ENCODE assay signal across 27 cellular contexts in the genomic region with DNA sequence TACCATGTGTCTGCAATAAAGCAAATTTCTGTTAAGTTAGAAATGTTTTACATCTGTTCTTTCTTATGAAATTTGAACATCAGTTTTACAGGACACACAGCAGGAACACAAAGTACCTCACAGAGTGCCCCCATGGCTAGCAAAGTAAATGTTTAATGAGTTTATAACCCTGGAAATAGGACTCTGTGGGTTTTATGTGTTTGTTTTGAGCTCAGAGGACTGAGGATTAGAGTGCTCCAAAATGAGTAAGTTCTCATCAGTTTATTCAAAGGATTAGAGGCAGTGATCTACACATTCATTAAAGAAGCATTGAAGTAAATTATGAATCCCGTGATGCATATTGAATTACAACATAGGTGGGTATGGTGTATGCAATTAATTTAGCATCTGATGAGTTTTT.
A peak's percentile ranks its signal among the peaks of the same experiment; 100 is the strongest.
DNase-seq lines count a peak whose midpoint lies in the region; ATAC-seq, FAIRE-seq and TF ChIP-seq lines count a peak whose summit lies in the region.
"Had no signal": no experiment of that assay in that cellular context is flagged by ENCODE, and none has a peak within 500 bp of the region (broad histone marks: within the 10 kb centered on the region; RNA-seq: fewer than 3 reads in every experiment).

No MANE protein-coding gene starts in this region.

- H3K9me3 ChIP-seq in PC-3 (ENCODE audit: low read length), result no peaks in the 10 kb centered on the region
- H3K9me3 ChIP-seq: SJCRH30 had no signal

- FAIRE-seq in H54 (lab: Jason Lieb, UNC), result no peak
- FAIRE-seq: small intestine, urothelium cell line had no signal

- H3K4me1 Mint-ChIP-seq in type B pancreatic cell (ENCODE audit: unreplicated experiment), result peaks cover 10% of the 10 kb centered on the region
- H3K4me1 Mint-ChIP-seq: activated CD4-positive, alpha-beta memory T cell treated with anti-CD3 and anti-CD28 coated beads, Interleukin-2, amount 10 ng/mL, durations not matched to agents 7 days and 5 days; activated naive CD4-positive, alpha-beta T cell treated with anti-CD3 and anti-CD28 coated beads, Interleukin-2, amount 10 ng/mL, durations not matched to agents 7 days and 5 days; CD8-positive, alpha-beta memory T cell; memory B cell; natural killer cell had no signal

- H3K27me3 ChIP-seq in BJ (ENCODE audit: control insufficient read depth, insufficient read depth, low read length) (no peaks in the 10 kb centered on the region), PC-3 (ENCODE audit: low read length) (no peaks in the 10 kb centered on the region)
- H3K27me3 ChIP-seq: SJCRH30 had no signal

- no TSS peak for BruUV-seq in PC-3 (replicated peaks; lab: Mats Ljungman, UMichigan)

- 0 out of 2 replicates have a peak, but pooled peaks cover 3% of the 10 kb centered on the region for H3K9me2 ChIP-seq in PC-3 (replicated peaks; ENCODE audit: low read length)

- H3K4me2 ChIP-seq in PC-3 (ENCODE audit: low read length), result no peak overlapping the region
- H3K4me2 ChIP-seq: KMS-11 had no signal

- no peaks in the 10 kb centered on the region for H3K9me3 Mint-ChIP-seq in type B pancreatic cell
- H3K9me3 Mint-ChIP-seq: activated CD4-positive, alpha-beta memory T cell treated with anti-CD3 and anti-CD28 coated beads, Interleukin-2, amount 10 ng/mL, durations not matched to agents 7 days and 5 days; activated naive CD4-positive, alpha-beta T cell treated with anti-CD3 and anti-CD28 coated beads, Interleukin-2, amount 10 ng/mL, durations not matched to agents 7 days and 5 days; activated T-cell treated with anti-CD3 and anti-CD28 coated beads, Interleukin-2, amount 50 U/mL, for 24 hours; memory B cell; WTC11 had no signal

- peak; percentile 94 for ATAC-seq in PC-3
- ATAC-seq: natural killer cell, WTC11 had no signal

- no peak overlapping the region for H3K4me3 Mint-ChIP-seq in type B pancreatic cell
- H3K4me3 Mint-ChIP-seq: activated CD4-positive, alpha-beta memory T cell treated with anti-CD3 and anti-CD28 coated beads, Interleukin-2, amount 10 ng/mL, durations not matched to agents 7 days and 5 days; activated naive CD4-positive, alpha-beta T cell treated with anti-CD3 and anti-CD28 coated beads, Interleukin-2, amount 10 ng/mL, durations not matched to agents 7 days and 5 days; activated T-cell treated with anti-CD3 and anti-CD28 coated beads, Interleukin-2, amount 50 U/mL, for 24 hours; CD8-positive, alpha-beta memory T cell; memory B cell; natural killer cell; WTC11 had no signal

- H4K20me1 ChIP-seq in PC-3 (ENCODE audit: low read length), result no peaks in the 10 kb centered on the region

- H3K4me3 ChIP-seq in BJ (ENCODE audit: low read depth, low read length) (no peak overlapping the region), PC-3 (ENCODE audit: low read length) (no peak overlapping the region), fibroblast of mammary gland (ENCODE audit: control insufficient read depth, low read depth, low read length) (no peak overlapping the region)
- H3K4me3 ChIP-seq: SJCRH30 had no signal

- peaks cover 24% of the 10 kb centered on the region for H3K36me3 Mint-ChIP-seq in type B pancreatic cell
- H3K36me3 Mint-ChIP-seq: activated naive CD4-positive, alpha-beta T cell treated with anti-CD3 and anti-CD28 coated beads, Interleukin-2, amount 10 ng/mL, durations not matched to agents 7 days and 5 days; CD8-positive, alpha-beta memory T cell; memory B cell had no signal

- no peak overlapping the region for H3K27ac ChIP-seq in PC-3 (ENCODE audit: low read length)
- H3K27ac ChIP-seq: KMS-11, SJCRH30 had no signal

- H3F3A ChIP-seq in PC-3 (ENCODE audit: low read length, unreplicated experiment), result no peaks in the 10 kb centered on the region

- intact Hi-C loops in PC-3 (cut with micrococcal nuclease), result no loop called here

- TF ChIP-seq POLR2A in H54 (IDR thresholded peaks at IDR 0.05; ENCODE audit: low read depth, low read length), result no peak

- CTCF ChIA-PET in BJ (lab: Yijun Ruan, JAX) (interaction anchor here (0.8 to 1.6 kb wide), 2 partner anchors 14 to 404 kb away, joined by 3 read pairs; no protein-coding TSS in a partner anchor), PC-3 (lab: Charles Lee) (no interaction called here)

- no peaks in the 10 kb centered on the region for H3K36me3 ChIP-seq in BJ (ENCODE audit: control insufficient read depth, insufficient read depth, low read length)
- H3K36me3 ChIP-seq in PC-3 (ENCODE audit: low read depth, low read length), result no peaks in the 10 kb centered on the region

- POLR2A ChIA-PET in BJ (lab: Charles Lee), result no interaction called here
- POLR2A ChIA-PET in PC-3 (lab: Charles Lee; ENCODE audit: unreplicated experiment), result interaction anchor here (0.6 kb wide), 1 partner anchor 74 kb away, joined by 8 read pairs; no protein-coding TSS in a partner anchor

- no peaks in the 10 kb centered on the region for H3K79me2 ChIP-seq in PC-3 (ENCODE audit: low read length)

- TF ChIP-seq CTCF in BJ (IDR thresholded peaks at IDR 0.05; ENCODE audit: insufficient read depth, low read depth, low read length), result no peak
- TF ChIP-seq CTCF in PC-3 (conservative IDR thresholded peaks at IDR 0.05; ENCODE audit: low read depth, low read length), result no peak
- TF ChIP-seq CTCF in fibroblast of mammary gland (conservative IDR thresholded peaks at IDR 0.05; ENCODE audit: control insufficient read depth, insufficient read depth, low read depth, low read length), result no peak
- TF ChIP-seq CTCF in type B pancreatic cell (conservative IDR thresholded peaks at IDR 0.05), result no peak

- DNase-seq in BJ (ENCODE audit: low read depth) (peak; percentile 19), PC-3 (no peak), fibroblast of mammary gland (ENCODE audit: low read depth) (peak; percentile 47), renal cortical epithelial cell (ENCODE audit: low read depth) (peak; percentile 82), type B pancreatic cell (ENCODE audit: extremely low spot score, unreplicated experiment) (no peak), SIG-M5 (lab: John Stamatoyannopoulos, UW) (no peak), DMS79 treated with DMSO at 0.1 percent for 48 hours (lab: John Stamatoyannopoulos, UW) (no peak), H54 (ENCODE audit: insufficient read length, low spot score) (no peak)
- DNase-seq: activated CD4-positive, alpha-beta memory T cell treated with anti-CD3 and anti-CD28 coated beads, Interleukin-2, amount 10 ng/mL, durations not matched to agents 7 days and 5 days; activated naive CD4-positive, alpha-beta T cell treated with anti-CD3 and anti-CD28 coated beads, Interleukin-2, amount 10 ng/mL, durations not matched to agents 7 days and 5 days; activated T-cell treated with anti-CD3 and anti-CD28 coated beads, Interleukin-2, amount 50 U/mL, for 24 hours; CD8-positive, alpha-beta memory T cell; DND-41; hippocampal formation; islet precursor cell; natural killer cell; NCI-H1092; NCI-H2081 treated with DMSO at 0.1 percent for 48 hours; NCI-H526; posterior cingulate gyrus; small intestine; stimulated activated CD4-positive, alpha-beta T cell treated with anti-CD3 and anti-CD28 coated beads, Interleukin-4, amount 100 ng/mL, for 24 hours had no signal

- no peaks in the 10 kb centered on the region for H3K4me1 ChIP-seq in PC-3 (ENCODE audit: insufficient read depth, low read length)

- H2AFZ ChIP-seq in PC-3 (ENCODE audit: low read length), result no peak overlapping the region

- no peak overlapping the region for H3K27ac Mint-ChIP-seq in type B pancreatic cell
- H3K27ac Mint-ChIP-seq: activated CD4-positive, alpha-beta memory T cell treated with anti-CD3 and anti-CD28 coated beads, Interleukin-2, amount 10 ng/mL, durations not matched to agents 7 days and 5 days; activated naive CD4-positive, alpha-beta T cell treated with anti-CD3 and anti-CD28 coated beads, Interleukin-2, amount 10 ng/mL, durations not matched to agents 7 days and 5 days; activated T-cell treated with anti-CD3 and anti-CD28 coated beads, Interleukin-2, amount 50 U/mL, for 24 hours; CD8-positive, alpha-beta memory T cell; memory B cell; natural killer cell; WTC11 had no signal

- H3K9ac ChIP-seq in PC-3 (ENCODE audit: low read length), result no peak overlapping the region
- H3K9ac ChIP-seq: KMS-11 had no signal

- H3K27me3 Mint-ChIP-seq in type B pancreatic cell, result no peaks in the 10 kb centered on the region
- H3K27me3 Mint-ChIP-seq: activated CD4-positive, alpha-beta memory T cell treated with anti-CD3 and anti-CD28 coated beads, Interleukin-2, amount 10 ng/mL, durations not matched to agents 7 days and 5 days; activated naive CD4-positive, alpha-beta T cell treated with anti-CD3 and anti-CD28 coated beads, Interleukin-2, amount 10 ng/mL, durations not matched to agents 7 days and 5 days; activated T-cell treated with anti-CD3 and anti-CD28 coated beads, Interleukin-2, amount 50 U/mL, for 24 hours; CD8-positive, alpha-beta memory T cell; memory B cell had no signal

Comparison
In these comparisons a context has a peak if more than half of its experiments do, and no peak if none do; other contexts are left out.
1. DNase-seq: peak in BJ (single experiment), fibroblast of mammary gland (single experiment) and renal cortical epithelial cell (single experiment); none in PC-3 (single experiment), type B pancreatic cell (single experiment), SIG-M5 (single experiment), DMS79 treated with DMSO at 0.1 percent for 48 hours (single experiment) and H54 (single experiment).